8 cellular contexts compared by ENCODE assay signal in the genomic region with DNA sequence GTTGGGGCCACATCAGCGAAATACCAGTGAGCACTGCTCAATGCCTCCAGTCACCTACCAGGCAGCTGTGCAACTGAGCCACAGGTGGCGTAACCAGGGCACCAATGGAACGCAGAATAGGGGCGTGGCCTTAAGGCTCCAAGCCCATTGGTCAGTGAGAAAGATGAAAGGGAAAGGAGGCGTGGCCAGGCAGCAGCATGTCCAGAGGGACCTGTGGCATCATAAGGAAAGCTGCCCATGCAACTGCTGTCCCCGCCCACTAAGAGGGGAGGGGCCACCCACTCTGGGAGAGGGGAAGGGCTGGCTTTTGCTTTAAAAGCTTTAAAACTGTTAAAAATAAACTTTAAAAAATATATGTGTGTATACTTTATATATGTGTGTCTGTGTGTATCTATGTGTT.
A peak's percentile ranks its signal among the peaks of the same experiment; 100 is the strongest.
DNase-seq lines count a peak whose midpoint lies in the region; ATAC-seq and TF ChIP-seq lines count a peak whose summit lies in the region.
"Not testable (repeated sequence)": the region's sequence is repeated elsewhere in the genome, so short reads cannot be mapped to it uniquely, and the experiment has no call there.

No MANE protein-coding gene starts in this region.

- TF ChIP-seq CTCF in Calu3 (IDR thresholded peaks at IDR 0.05; ENCODE audit: unreplicated experiment); HEK293 (tag by site-specific recombination; IDR thresholded peaks at IDR 0.05); OCI-LY7 (conservative IDR thresholded peaks at IDR 0.05; ENCODE audit: low read length); MCF 10A (IDR thresholded peaks at IDR 0.05; ENCODE audit: unreplicated experiment); nephron progenitor cell (IDR thresholded peaks at IDR 0.05): not testable (repeated sequence)

- not testable (repeated sequence) for H3K9me3 ChIP-seq in HEK293 (ENCODE audit: control insufficient read depth, insufficient read depth, low read depth, low read length); OCI-LY7 (ENCODE audit: low read length); right cardiac atrium (ENCODE audit: control insufficient read depth, low read length)

- ATAC-seq in right cardiac atrium, result not testable (repeated sequence)

- H3K4me1 Mint-ChIP-seq in Calu3 (ENCODE audit: low read depth, unreplicated experiment); activated CD4-positive, alpha-beta T cell treated with anti-CD3 and anti-CD28 coated beads, Interleukin-2, amount 10 ng/mL, durations not matched to agents 24 days and 14 days; MCF 10A (ENCODE audit: insufficient read depth, unreplicated experiment); nephron progenitor cell: not testable (repeated sequence)

- H3K9me2 ChIP-seq in OCI-LY7 (ENCODE audit: insufficient read depth, low read length), result not testable (repeated sequence)

- H4K20me1 ChIP-seq in OCI-LY7 (ENCODE audit: insufficient read depth, low read length), result not testable (repeated sequence)

- H3K27ac ChIP-seq in HEK293 (ENCODE audit: extremely low read depth, low read depth, low read length); OCI-LY7 (ENCODE audit: low read depth, low read length, poor library complexity, severe bottlenecking); right cardiac atrium (ENCODE audit: low read length): not testable (repeated sequence)

- not testable (repeated sequence) for H3K79me2 ChIP-seq in OCI-LY7 (ENCODE audit: insufficient read depth, low read depth, low read length)

- intact Hi-C loops in Calu3 (cut with micrococcal nuclease; ENCODE audit: unreplicated experiment); OCI-LY7 (cut with micrococcal nuclease; ENCODE audit: unreplicated experiment); activated CD4-positive, alpha-beta T cell treated with anti-CD3 and anti-CD28 coated beads, Interleukin-2, amount 10 ng/mL, durations not matched to agents 24 days and 14 days (cut with micrococcal nuclease); MCF 10A (cut with micrococcal nuclease); right cardiac atrium (cut with DNase I): not testable (repeated sequence)

- WGBS in right cardiac atrium, result 100% methylated on average over 4 of the region's 6 CpGs

- not testable (repeated sequence) for H3K4me3 ChIP-seq in HEK293 (ENCODE audit: low read depth, low read length); OCI-LY7 (ENCODE audit: low read depth, low read length, poor library complexity, severe bottlenecking); right cardiac atrium (ENCODE audit: low read length)

- not testable (repeated sequence) for H3K4me3 Mint-ChIP-seq in Calu3 (ENCODE audit: low read depth, unreplicated experiment); activated CD4-positive, alpha-beta T cell treated with anti-CD3 and anti-CD28 coated beads, Interleukin-2, amount 10 ng/mL, durations not matched to agents 24 days and 14 days; MCF 10A (ENCODE audit: unreplicated experiment); nephron progenitor cell

- H3K36me3 ChIP-seq in HEK293 (ENCODE audit: control insufficient read depth in 2 of 2, insufficient read depth in 1 of 2, low read length in 2 of 2); OCI-LY7 (ENCODE audit: insufficient read depth, low read length): not testable (repeated sequence)

- H3K36me3 Mint-ChIP-seq in Calu3 (ENCODE audit: insufficient read depth, unreplicated experiment); activated CD4-positive, alpha-beta T cell treated with anti-CD3 and anti-CD28 coated beads, Interleukin-2, amount 10 ng/mL, durations not matched to agents 24 days and 14 days (ENCODE audit: low read depth); MCF 10A (ENCODE audit: insufficient read depth, unreplicated experiment); nephron progenitor cell (ENCODE audit: low read depth): not testable (repeated sequence)

- CTCF ChIA-PET in Calu3 (lab: Charles Lee); HEK293 (lab: Yijun Ruan, JAX); OCI-LY7 (lab: Charles Lee; ENCODE audit: unreplicated experiment); MCF 10A (lab: Yijun Ruan, JAX): not testable (repeated sequence)

- H3K4me2 ChIP-seq in OCI-LY7 (ENCODE audit: low read length), result not testable (repeated sequence)

- DNase-seq in Calu3 (peak; percentile 29), OCI-LY7 (ENCODE audit: low spot score) (peak; percentile 43), MCF 10A (ENCODE audit: unreplicated experiment) (peak; percentile 26), right cardiac atrium (peak in 2 of 3 donors; percentile 14 to 30), nephron progenitor cell (peak; percentile 43)
- peak; percentile 52 for DNase-seq in activated CD4-positive, alpha-beta T cell treated with anti-CD3 and anti-CD28 coated beads, Interleukin-2, amount 10 ng/mL, durations not matched to agents 24 days and 14 days
- DNase-seq in stimulated activated CD4-positive, alpha-beta T cell treated with anti-CD3 and anti-CD28 coated beads, Interleukin-1b, Interleukin-23, amount 100 ng/mL, for 48 hours, result peak; percentile 30

- H3K4me1 ChIP-seq in HEK293 (ENCODE audit: control insufficient read depth, insufficient read depth, low read length); OCI-LY7 (ENCODE audit: insufficient read depth, low read length, poor library complexity, severe bottlenecking); right cardiac atrium (ENCODE audit: control insufficient read depth, insufficient read depth, low read length): not testable (repeated sequence)

- H3K9me3 Mint-ChIP-seq in Calu3 (ENCODE audit: low read depth, unreplicated experiment); activated CD4-positive, alpha-beta T cell treated with anti-CD3 and anti-CD28 coated beads, Interleukin-2, amount 10 ng/mL, durations not matched to agents 24 days and 14 days; MCF 10A (ENCODE audit: unreplicated experiment); nephron progenitor cell: not testable (repeated sequence)

- H3K27ac Mint-ChIP-seq in Calu3 (ENCODE audit: unreplicated experiment); activated CD4-positive, alpha-beta T cell treated with anti-CD3 and anti-CD28 coated beads, Interleukin-2, amount 10 ng/mL, durations not matched to agents 24 days and 14 days; MCF 10A (ENCODE audit: low read depth, unreplicated experiment); nephron progenitor cell: not testable (repeated sequence)

- not testable (repeated sequence) for H3K27me3 Mint-ChIP-seq in Calu3 (ENCODE audit: unreplicated experiment); activated CD4-positive, alpha-beta T cell treated with anti-CD3 and anti-CD28 coated beads, Interleukin-2, amount 10 ng/mL, durations not matched to agents 24 days and 14 days; MCF 10A (ENCODE audit: insufficient read depth, unreplicated experiment); nephron progenitor cell (ENCODE audit: low read depth, poor library complexity)

- POLR2A ChIA-PET in HEK293 (lab: Yijun Ruan, JAX); OCI-LY7 (lab: Charles Lee); MCF 10A (lab: Yijun Ruan, JAX): not testable (repeated sequence)

- BruUV-seq in Calu3 (replicated peaks; lab: Mats Ljungman, UMichigan); OCI-LY7 (replicated peaks; lab: Mats Ljungman, UMichigan); MCF 10A (replicated peaks; lab: Mats Ljungman, UMichigan): not testable (repeated sequence)

- not testable (repeated sequence) for H2AFZ ChIP-seq in OCI-LY7 (ENCODE audit: low read length)

- H3K27me3 ChIP-seq in right cardiac atrium (ENCODE audit: control insufficient read depth, insufficient read depth), result not testable (repeated sequence)

TF ChIP-seq in HEK293, 187 proteins besides CTCF, POLR2A, EP300 and RAD21:
- TF ChIP-seq SP2 (tag by site-specific recombination; IDR thresholded peaks at IDR 0.05) (peak; percentile 21; the same call in 1 of the 2 replicates), SCRT2 (tag by site-specific recombination; IDR thresholded peaks at IDR 0.05) (peak; percentile 61; the same call in 1 of the 2 replicates), SCRT1 (tag by site-specific recombination; IDR thresholded peaks at IDR 0.05; ENCODE audit: borderline replicate concordance) (peak; percentile 89; the same call in 1 of the 2 replicates)
